In genomic region chr4:181548873-181549541, GRCh38 we compare ENCODE assay signal across 13 cellular contexts.
DNase-seq lines count a peak whose midpoint lies in the region; ATAC-seq and TF ChIP-seq lines count a peak whose summit lies in the region.
"Had no signal": no experiment of that assay in that cellular context is flagged by ENCODE, and none has a peak within 500 bp of the region (broad histone marks: within the 10 kb centered on the region; RNA-seq: fewer than 3 reads in every experiment).

No MANE protein-coding gene starts in this region.

- TF ChIP-seq POLR2A in esophagus muscularis mucosa (IDR thresholded peaks at IDR 0.05; ENCODE audit: low read depth) = no peak

- H3K27me3 ChIP-seq in brain microvascular endothelial cell (replicated peaks) = no peaks in the 10 kb centered on the region
- no peaks in the 10 kb centered on the region for H3K27me3 ChIP-seq in esophagus muscularis mucosa

- H3K4me3 ChIP-seq in brain microvascular endothelial cell (ENCODE audit: low read depth, low read length) (no peak overlapping the region), esophagus muscularis mucosa (no peak overlapping the region), OCI-LY7 (ENCODE audit: low read depth, low read length, poor library complexity, severe bottlenecking) (no peak overlapping the region)

- intact Hi-C loops in Right ventricle myocardium superior (cut with DNase I) = no loop called here
- intact Hi-C loops in esophagus muscularis mucosa (cut with DNase I) = no loop called here
- intact Hi-C loops in OCI-LY7 (cut with micrococcal nuclease; ENCODE audit: unreplicated experiment) = no loop called here

- H4K20me1 ChIP-seq in OCI-LY7 (ENCODE audit: insufficient read depth, low read length) = no peaks in the 10 kb centered on the region

- peaks cover 6% of the 10 kb centered on the region for H3K27me3 Mint-ChIP-seq in osteocyte (ENCODE audit: unreplicated experiment)
- H3K27me3 Mint-ChIP-seq: activated CD4-positive, alpha-beta T cell treated with anti-CD3 and anti-CD28 coated beads for 36 hours; activated naive CD4-positive, alpha-beta T cell treated with anti-CD3 and anti-CD28 coated beads, Interleukin-2, amount 50 U/mL, for 24 hours; memory B cell had no signal

- peak overlapping the region; percentile 67 for H3K27ac Mint-ChIP-seq in osteocyte (ENCODE audit: unreplicated experiment)
- H3K27ac Mint-ChIP-seq: activated CD4-positive, alpha-beta T cell treated with anti-CD3 and anti-CD28 coated beads for 36 hours; activated naive CD4-positive, alpha-beta T cell treated with anti-CD3 and anti-CD28 coated beads, Interleukin-2, amount 50 U/mL, for 24 hours; memory B cell had no signal

- CTCF ChIA-PET in OCI-LY7 (lab: Charles Lee; ENCODE audit: unreplicated experiment) = no interaction called here

- no peak overlapping the region for H3K4me2 ChIP-seq in OCI-LY7 (ENCODE audit: low read length)

- H3K36me3 ChIP-seq in brain microvascular endothelial cell (replicated peaks) (no peaks in the 10 kb centered on the region), esophagus muscularis mucosa (no peaks in the 10 kb centered on the region), OCI-LY7 (ENCODE audit: insufficient read depth, low read length) (no peaks in the 10 kb centered on the region)

- H3K9me2 ChIP-seq in OCI-LY7 (ENCODE audit: insufficient read depth, low read length) = no peaks in the 10 kb centered on the region

- TF ChIP-seq CTCF in brain microvascular endothelial cell (IDR thresholded peaks at IDR 0.05; ENCODE audit: low read depth, low read length, missing control alignments) (no peak), osteocyte (IDR thresholded peaks at IDR 0.05) (no peak), esophagus muscularis mucosa (IDR thresholded peaks at IDR 0.05) (no peak), OCI-LY7 (conservative IDR thresholded peaks at IDR 0.05; ENCODE audit: low read length) (no peak)

- WGBS in esophagus muscularis mucosa = 75% methylated on average over 9 of the region's 9 CpGs

- DNase-seq in EL (peak; percentile 86), NCI-H1436 treated with DMSO at 0.1 percent for 48 hours (lab: John Stamatoyannopoulos, UW) (peak; percentile 60), brain microvascular endothelial cell (peak; percentile 90), osteocyte (ENCODE audit: extremely low spot score, unreplicated experiment) (no peak), Right ventricle myocardium superior (no peak), esophagus muscularis mucosa (ENCODE audit: extremely low spot score) (no peak), OCI-LY7 (ENCODE audit: low spot score) (no peak), KG1 (lab: John Stamatoyannopoulos, UW) (no peak)
- DNase-seq: activated CD4-positive, alpha-beta T cell treated with anti-CD3 and anti-CD28 coated beads for 36 hours; GDM1; stimulated activated naive CD4-positive, alpha-beta T cell had no signal

- no peak for TF ChIP-seq EP300 in esophagus muscularis mucosa (IDR thresholded peaks at IDR 0.05)

- no peak overlapping the region for H2AFZ ChIP-seq in OCI-LY7 (ENCODE audit: low read length)

- no peaks in the 10 kb centered on the region for H3K36me3 Mint-ChIP-seq in osteocyte (ENCODE audit: unreplicated experiment)
- H3K36me3 Mint-ChIP-seq: activated naive CD4-positive, alpha-beta T cell treated with anti-CD3 and anti-CD28 coated beads, Interleukin-2, amount 50 U/mL, for 24 hours; memory B cell had no signal

- no peaks in the 10 kb centered on the region for H3K9me3 ChIP-seq in esophagus muscularis mucosa
- H3K9me3 ChIP-seq in OCI-LY7 (ENCODE audit: low read length) = no peaks in the 10 kb centered on the region

- POLR2A ChIA-PET in OCI-LY7 (lab: Charles Lee) = no interaction called here

- H3K27ac ChIP-seq in brain microvascular endothelial cell (peak overlapping the region; percentile 84), esophagus muscularis mucosa (replicated peaks in 1 of 4) (no peak overlapping the region), OCI-LY7 (ENCODE audit: low read depth, low read length, poor library complexity, severe bottlenecking) (no peak overlapping the region)

- ATAC-seq in Right ventricle myocardium superior (ENCODE audit: poor library complexity) = no peak
- ATAC-seq: activated CD4-positive, alpha-beta T cell treated with anti-CD3 and anti-CD28 coated beads for 36 hours had no signal

- H3K4me1 ChIP-seq in esophagus muscularis mucosa (no peaks in the 10 kb centered on the region), OCI-LY7 (ENCODE audit: insufficient read depth, low read length, poor library complexity, severe bottlenecking) (no peaks in the 10 kb centered on the region)

- H3K79me2 ChIP-seq in OCI-LY7 (ENCODE audit: insufficient read depth, low read depth, low read length) = no peaks in the 10 kb centered on the region

- in situ Hi-C loops in brain microvascular endothelial cell (cut with HindIII; ENCODE audit: low pct_ligation_motif_present, low sequenced_read_pairs) = no loop called here

- BruUV-seq in OCI-LY7 (replicated peaks; lab: Mats Ljungman, UMichigan) = no TSS peak

- no peaks in the 10 kb centered on the region for H3K9me3 Mint-ChIP-seq in osteocyte (ENCODE audit: unreplicated experiment)

- H3K4me3 Mint-ChIP-seq in osteocyte (ENCODE audit: unreplicated experiment) = no peak overlapping the region
- H3K4me3 Mint-ChIP-seq: activated CD4-positive, alpha-beta T cell treated with anti-CD3 and anti-CD28 coated beads for 36 hours; activated naive CD4-positive, alpha-beta T cell treated with anti-CD3 and anti-CD28 coated beads, Interleukin-2, amount 50 U/mL, for 24 hours; memory B cell had no signal

- H3K4me1 Mint-ChIP-seq in osteocyte (ENCODE audit: unreplicated experiment) = peaks cover 8% of the 10 kb centered on the region
- H3K4me1 Mint-ChIP-seq: activated CD4-positive, alpha-beta T cell treated with anti-CD3 and anti-CD28 coated beads for 36 hours; activated naive CD4-positive, alpha-beta T cell treated with anti-CD3 and anti-CD28 coated beads, Interleukin-2, amount 50 U/mL, for 24 hours; memory B cell had no signal

Comparison
In these comparisons a context has a peak if more than half of its experiments do, and no peak if none do; other contexts are left out.
1. DNase-seq: peak in EL (single experiment), NCI-H1436 treated with DMSO at 0.1 percent for 48 hours (single experiment) and brain microvascular endothelial cell (single experiment); none in osteocyte (single experiment), Right ventricle myocardium superior (single experiment), esophagus muscularis mucosa (single experiment), OCI-LY7 (single experiment) and KG1 (single experiment).